In genomic region chr2:189533274-189534035, GRCh38 we compare ENCODE assay signal across 31 cellular contexts. TPM values are rescaled to one million over a fixed set of nuclear protein-coding genes. Genes with fewer than 3 reads are reported as not detected.
DNase-seq lines count a peak whose midpoint lies in the region; ATAC-seq, FAIRE-seq and TF ChIP-seq lines count a peak whose summit lies in the region.
"Had no signal": no experiment of that assay in that cellular context is flagged by ENCODE, and none has a peak within 500 bp of the region (broad histone marks: within the 10 kb centered on the region; RNA-seq: fewer than 3 reads in every experiment).

No MANE protein-coding gene starts in this region.

- TF ChIP-seq EP300 in K562 (IDR thresholded peaks at IDR 0.05; ENCODE audit: low read length), result no peak
- TF ChIP-seq EP300 in HepG2 (IDR thresholded peaks at IDR 0.05; ENCODE audit: low read depth in 2 of 2, low read length in 2 of 2), result peak in 1 of 2 experiments; percentile 72; a peak in 1 of 4 replicates
- peak; percentile 35; the same call in 1 of the 2 replicates for TF ChIP-seq EP300 in HepG2 (CRISPR knock-in tag; IDR thresholded peaks at IDR 0.05; ENCODE audit: borderline replicate concordance)

- H3K27ac ChIP-seq in K562 (ENCODE audit: extremely low read depth, low read depth, low read length) (no peak overlapping the region), HepG2 (ENCODE audit: extremely low read length, insufficient read depth, low read length) (no peak overlapping the region), skeletal muscle tissue (ENCODE audit: low read depth, low read length) (peak overlapping the region; percentile 59)

- H3K4me2 ChIP-seq in K562 (ENCODE audit: insufficient read depth, low read length) (no peak overlapping the region), HepG2 (ENCODE audit: low read depth, low read length) (peak overlapping the region; percentile 13; the same call in 1 of the 2 replicates)

- 62% methylated on average over 6 of the region's 6 CpGs for WGBS in K562 (ENCODE audit: insufficient coverage, low coverage, missing lambda C conversion rate)
- 91% methylated on average over 6 of the region's 6 CpGs for WGBS in HepG2 (ENCODE audit: low lambda C conversion rate)

- no peaks in the 10 kb centered on the region for H3K9me3 Mint-ChIP-seq in activated CD4-positive, alpha-beta memory T cell treated with anti-CD3 and anti-CD28 coated beads for 36 hours
- H3K9me3 Mint-ChIP-seq: activated CD4-positive, alpha-beta T cell treated with anti-CD3 and anti-CD28 coated beads, Interleukin-2, amount 10 ng/mL, durations not matched to agents 24 days and 14 days; activated naive CD8-positive, alpha-beta T cell treated with anti-CD3 and anti-CD28 coated beads for 36 hours; activated T-helper 2 cell treated with anti-CD3 and anti-CD28 coated beads, Interferon-gamma antibody, Interleukin-2, Interleukin-4, amounts not matched to agents 10 μg/mL and 5 μg/mL and 100 μg/mL, durations not matched to agents 14 hours and 24 hours and 36 hours; CD4-positive, alpha-beta memory T cell; nephron progenitor cell; T-cell had no signal

- peak; percentile 6 for FAIRE-seq in H54 (lab: Jason Lieb, UNC)
- no peak for FAIRE-seq in K562 (lab: Jason Lieb, UNC)
- FAIRE-seq in HepG2 (lab: Jason Lieb, UNC), result no peak
- FAIRE-seq: GM19239, islet of Langerhans, TTC549 had no signal

- no peaks in the 10 kb centered on the region for H3K9me1 ChIP-seq in K562 (ENCODE audit: control insufficient read depth, insufficient read depth, low read length)

- no peaks in the 10 kb centered on the region for H3K36me3 Mint-ChIP-seq in activated CD4-positive, alpha-beta memory T cell treated with anti-CD3 and anti-CD28 coated beads for 36 hours
- H3K36me3 Mint-ChIP-seq: activated naive CD8-positive, alpha-beta T cell treated with anti-CD3 and anti-CD28 coated beads for 36 hours; CD4-positive, alpha-beta memory T cell; T-cell had no signal

- ATAC-seq in K562 (no peak), HepG2 (peak; percentile 77)
- ATAC-seq: HCT116; stimulated activated naive CD8-positive, alpha-beta T cell treated with anti-CD3 and anti-CD28 coated beads, Interleukin-15, Interleukin-2, amounts not matched to agents 100 U/mL and 50 U/mL, for 24 hours; T-cell had no signal

- in situ Hi-C loops in K562 (cut with MboI), result no loop called here
- in situ Hi-C loops in HepG2 (cut with HindIII; ENCODE audit: extremely low pct_ligation_motif_present, low pct_unique_long_range_greater_than_20kb), result no loop called here

- H3K4me3 ChIP-seq in K562 (no peak overlapping the region), HepG2 (replicated peaks in 1 of 3; ENCODE audit: insufficient read depth in 1 of 3, low read depth in 2 of 3, low read length in 3 of 3) (no peak overlapping the region), skeletal muscle tissue (ENCODE audit: low read length in 3 of 3) (no peak overlapping the region), BE2C (ENCODE audit: low read depth, low read length) (no peak overlapping the region), H7 (ENCODE audit: insufficient read depth, low read depth, low read length) (no peak overlapping the region)
- H3K4me3 ChIP-seq: skin epidermis had no signal

- peaks cover 3% of the 10 kb centered on the region for H3K27me3 Mint-ChIP-seq in activated CD4-positive, alpha-beta memory T cell treated with anti-CD3 and anti-CD28 coated beads for 36 hours

- intact Hi-C loops in K562 (cut with micrococcal nuclease) (no loop called here), HepG2 (cut with micrococcal nuclease; ENCODE audit: unreplicated experiment) (no loop called here)
- intact Hi-C loops in activated CD4-positive, alpha-beta memory T cell treated with anti-CD3 and anti-CD28 coated beads for 36 hours (cut with micrococcal nuclease), result no loop called here

- H3K9ac ChIP-seq in K562 (ENCODE audit: insufficient read depth in 1 of 2, low read depth in 2 of 2, low read length in 2 of 2) (no peak overlapping the region), HepG2 (ENCODE audit: insufficient read depth, low read depth, low read length) (no peak overlapping the region), skeletal muscle tissue (ENCODE audit: low read depth in 1 of 3, low read length in 3 of 3) (no peak overlapping the region)

- no peak overlapping the region for H3K4me3 Mint-ChIP-seq in activated CD4-positive, alpha-beta memory T cell treated with anti-CD3 and anti-CD28 coated beads for 36 hours
- H3K4me3 Mint-ChIP-seq: activated CD4-positive, alpha-beta T cell treated with anti-CD3 and anti-CD28 coated beads, Interleukin-2, amount 10 ng/mL, durations not matched to agents 24 days and 14 days; activated naive CD8-positive, alpha-beta T cell treated with anti-CD3 and anti-CD28 coated beads for 36 hours; CD4-positive, alpha-beta memory T cell; nephron progenitor cell; T-cell had no signal

- TF ChIP-seq RAD21 in K562 (CRISPR knock-in tag; conservative IDR thresholded peaks at IDR 0.05 in 1 of 2, IDR thresholded peaks at IDR 0.05 in 1 of 2), result no peak
- no peak for TF ChIP-seq RAD21 in HepG2 (CRISPR knock-in tag; IDR thresholded peaks at IDR 0.05)

- H3K4me1 ChIP-seq in K562 (replicated peaks in 1 of 2; ENCODE audit: control insufficient read depth in 2 of 2, insufficient read depth in 2 of 2, low read length in 2 of 2), result peaks cover 0 to 2% of the 10 kb centered on the region in 2 experiments; a peak in 4 of 5 replicates
- H3K4me1 ChIP-seq in HepG2 (ENCODE audit: insufficient read depth, low read length), result peaks cover 31% of the 10 kb centered on the region
- peaks cover 7 to 13% (median 8%) of the 10 kb centered on the region in 3 donors for H3K4me1 ChIP-seq in skeletal muscle tissue (ENCODE audit: control insufficient read depth in 3 of 3, insufficient read depth in 3 of 3, low read length in 3 of 3)
- no peaks in the 10 kb centered on the region; the same call in 1 of the 2 replicates for H3K4me1 ChIP-seq in BE2C

- H3K9me3 ChIP-seq in K562 (replicated peaks; ENCODE audit: control insufficient read depth, insufficient read depth, low read depth, low read length), result peaks cover 2% of the 10 kb centered on the region; the same call in 1 of the 2 replicates
- H3K9me3 ChIP-seq in HepG2 (ENCODE audit: low read length), result no peaks in the 10 kb centered on the region
- no peaks in the 10 kb centered on the region for H3K9me3 ChIP-seq in skeletal muscle tissue (ENCODE audit: control insufficient read depth in 3 of 3, low read length in 3 of 3)
- no peaks in the 10 kb centered on the region for H3K9me3 ChIP-seq in BE2C

- no TSS peak for BruUV-seq in K562 (replicated peaks; lab: Mats Ljungman, UMichigan)
- BruUV-seq in HepG2 (replicated peaks; lab: Mats Ljungman, UMichigan), result TSS peak; percentile 83

- no peak for DNase-seq in H54 (ENCODE audit: insufficient read length, low spot score)
- no peak for DNase-seq in K562 (ENCODE audit: extremely low read depth in 1 of 4, low spot score in 3 of 4)
- DNase-seq in HepG2 (ENCODE audit: low spot score), result peak; percentile 77
- DNase-seq in BE2C, result no peak
- no peak for DNase-seq in activated CD4-positive, alpha-beta memory T cell treated with anti-CD3 and anti-CD28 coated beads for 36 hours
- no peak for DNase-seq in activated CD4-positive, CD25-positive, alpha-beta regulatory T cell treated with anti-CD3 and anti-CD28 coated beads, Interleukin-2, amount 50 U/mL, for 72 hours
- DNase-seq in H7, result no peak
- DNase-seq: activated CD4-positive, alpha-beta T cell treated with anti-CD3 and anti-CD28 coated beads, Interleukin-2, amount 10 ng/mL, durations not matched to agents 24 days and 14 days; activated naive CD8-positive, alpha-beta T cell treated with anti-CD3 and anti-CD28 coated beads for 36 hours; CD4-positive, alpha-beta memory T cell; dermis blood vessel endothelial cell; DMS153; foreskin melanocyte; GDM1; hypothalamus; mammary epithelial cell; NCI-H146; NCI-H524 treated with DMSO at 0.1 percent for 48 hours; nephron progenitor cell; posterior cingulate gyrus; stimulated activated CD4-positive, alpha-beta T cell treated with anti-CD3 and anti-CD28 coated beads, Interleukin-2, amount 100 ng/mL, for 48 hours; stimulated activated naive CD8-positive, alpha-beta T cell treated with anti-CD3 and anti-CD28 coated beads, Interleukin-15, Interleukin-2, amounts not matched to agents 100 U/mL and 50 U/mL, for 24 hours; T-cell; trophoblast cell had no signal

- H4K20me1 ChIP-seq in K562 (replicated peaks; ENCODE audit: control insufficient read depth, insufficient read depth, low read length) (no peaks in the 10 kb centered on the region), HepG2 (ENCODE audit: insufficient read depth, low read length) (no peaks in the 10 kb centered on the region)

- H3K79me2 ChIP-seq in K562 (ENCODE audit: control insufficient read depth, insufficient read depth, low read length), result no peaks in the 10 kb centered on the region
- H3K79me2 ChIP-seq in HepG2 (ENCODE audit: insufficient read depth, low read length), result no peaks in the 10 kb centered on the region

- TF ChIP-seq CTCF in K562 (IDR thresholded peaks at IDR 0.05 in 2 of 3, conservative IDR thresholded peaks at IDR 0.05 in 1 of 3; ENCODE audit: insufficient read depth in 2 of 3, low read depth in 1 of 3, low read length in 3 of 3) (no peak), HepG2 (CRISPR knock-in tag; IDR thresholded peaks at IDR 0.05) (no peak), BE2C (IDR thresholded peaks at IDR 0.05; ENCODE audit: low read depth, low read length) (no peak)

- H3K36me3 ChIP-seq in K562 (ENCODE audit: control insufficient read depth, insufficient read depth, low read length), result no peaks in the 10 kb centered on the region
- no peaks in the 10 kb centered on the region for H3K36me3 ChIP-seq in HepG2 (replicated peaks in 1 of 2; ENCODE audit: control insufficient read depth in 1 of 2, insufficient read depth in 2 of 2, low read length in 2 of 2)
- H3K36me3 ChIP-seq in skeletal muscle tissue (ENCODE audit: control insufficient read depth in 3 of 3, insufficient read depth in 3 of 3, low read length in 3 of 3), result no peaks in the 10 kb centered on the region
- no peaks in the 10 kb centered on the region for H3K36me3 ChIP-seq in BE2C
- H3K36me3 ChIP-seq in H7 (replicated peaks; ENCODE audit: control insufficient read depth, insufficient read depth, low read length), result no peaks in the 10 kb centered on the region

- CTCF ChIA-PET in K562 (lab: Yijun Ruan, JAX; ENCODE audit: low intra/inter-chr PET ratio), result no interaction called here
- CTCF ChIA-PET in HepG2 (lab: Yijun Ruan, JAX; ENCODE audit: low intra/inter-chr PET ratio, low total read pairs), result no interaction called here
- CTCF ChIA-PET in activated CD4-positive, alpha-beta memory T cell treated with anti-CD3 and anti-CD28 coated beads for 36 hours (lab: Charles Lee), result no interaction called here

- H2AFZ ChIP-seq in K562 (ENCODE audit: low read depth, low read length), result peak overlapping the region; percentile 62
- no peak overlapping the region for H2AFZ ChIP-seq in HepG2 (ENCODE audit: low read length)

- no peak for TF ChIP-seq POLR2A in H54 (IDR thresholded peaks at IDR 0.05; ENCODE audit: low read depth, low read length)
- no peak for TF ChIP-seq POLR2A in K562 (conservative IDR thresholded peaks at IDR 0.05)
- TF ChIP-seq POLR2A in HepG2 (IDR thresholded peaks at IDR 0.05; ENCODE audit: insufficient read depth in 1 of 2, low read depth in 2 of 2, low read length in 2 of 2), result no peak

- POLR2A ChIA-PET in K562 (lab: Yijun Ruan, JAX), result interaction anchor here (0.8 to 1.3 kb wide), 2 partner anchors 18 to 229 kb away, joined by 3 to 7 read pairs; partner anchors contain the start of gene OSGEPL1
- POLR2A ChIA-PET in HepG2 (lab: Yijun Ruan, JAX), result interaction anchor here (0.9 to 2.7 kb wide), 6 partner anchors 9 to 92 kb away, joined by 4 to 16 read pairs (median 5); partner anchors contain the start of genes SLC40A1 and WDR75
- POLR2A ChIA-PET in activated CD4-positive, alpha-beta memory T cell treated with anti-CD3 and anti-CD28 coated beads for 36 hours (lab: Charles Lee), result no interaction called here

- H3K27me3 ChIP-seq in K562 (ENCODE audit: control insufficient read depth in 2 of 2, insufficient read depth in 2 of 2, low read length in 2 of 2) (no peaks in the 10 kb centered on the region; a peak in 1 of 5 replicates), HepG2 (ENCODE audit: control insufficient read depth in 1 of 2, insufficient read depth in 2 of 2, low read length in 2 of 2) (no peaks in the 10 kb centered on the region), skeletal muscle tissue (ENCODE audit: control insufficient read depth in 3 of 3, insufficient read depth in 3 of 3, low read length in 3 of 3) (no peaks in the 10 kb centered on the region), BE2C (no peaks in the 10 kb centered on the region), H7 (ENCODE audit: control insufficient read depth, insufficient read depth, low read length) (no peaks in the 10 kb centered on the region)

- H3K27ac Mint-ChIP-seq in activated CD4-positive, alpha-beta memory T cell treated with anti-CD3 and anti-CD28 coated beads for 36 hours, result no peak overlapping the region
- H3K27ac Mint-ChIP-seq: activated CD4-positive, alpha-beta T cell treated with anti-CD3 and anti-CD28 coated beads, Interleukin-2, amount 10 ng/mL, durations not matched to agents 24 days and 14 days; activated naive CD8-positive, alpha-beta T cell treated with anti-CD3 and anti-CD28 coated beads for 36 hours; activated T-helper 2 cell treated with anti-CD3 and anti-CD28 coated beads, Interferon-gamma antibody, Interleukin-2, Interleukin-4, amounts not matched to agents 10 μg/mL and 5 μg/mL and 100 μg/mL, durations not matched to agents 14 hours and 24 hours and 36 hours; CD4-positive, alpha-beta memory T cell; nephron progenitor cell; T-cell had no signal

- H3K4me1 Mint-ChIP-seq in activated CD4-positive, alpha-beta memory T cell treated with anti-CD3 and anti-CD28 coated beads for 36 hours (ENCODE audit: low read depth), result no peaks in the 10 kb centered on the region
- H3K4me1 Mint-ChIP-seq: activated CD4-positive, alpha-beta T cell treated with anti-CD3 and anti-CD28 coated beads, Interleukin-2, amount 10 ng/mL, durations not matched to agents 24 days and 14 days; activated naive CD8-positive, alpha-beta T cell treated with anti-CD3 and anti-CD28 coated beads for 36 hours; CD4-positive, alpha-beta memory T cell; nephron progenitor cell; T-cell had no signal

RNA-seq across cellular contexts. Expression of gene SLC40A1, which starts 47.1 kb away (rescaled TPM):
- total RNA-seq in K562 (2011; cell fraction: chromatin; rRNA removed; ENCODE audit: low replicate concordance), result 68.8 and 93.7 TPM in 2 replicates
- 41.2 and 67.8 TPM in 2 replicates for total RNA-seq in K562 (2011; cell fraction: nucleolus; rRNA removed)
- total RNA-seq in K562 (2011; cell fraction: nucleoplasm; rRNA removed), result 71.1 and 83.7 TPM in 2 replicates
- total RNA-seq in K562 (2014; rRNA removed) (61.3 and 64.9 TPM in 2 replicates), K562 (2014; rRNA removed; fragmentation: Illumina TruSeq; extraction: Trizol) (71.2 and 79.7 TPM in 2 replicates), K562 (2015; rRNA removed; fragmentation: Illumina TruSeq; extraction: Trizol) (87.6 and 95.9 TPM in 2 replicates), K562 (2021) (44.1 and 47.8 TPM in 2 replicates), HepG2 (2016; rRNA removed; fragmentation: Illumina TruSeq; extraction: Trizol) (10.6 and 19.2 TPM in 2 replicates), skeletal muscle tissue (97.6 TPM)
- polyA plus RNA-seq in K562 (2011; rRNA removed) (29.8 and 53.5 TPM in 2 replicates), K562 (2014; fragmentation: Illumina TruSeq; extraction: Trizol) (60.6 and 65.1 TPM in 2 replicates), K562 (2014; fragmentation: Nextera tagmentation; extraction: Ambion mirVana) (10 to 100 TPM; 53.3 to 54.9 TPM), K562 (2014; rRNA removed) (41.0 and 42.2 TPM in 2 replicates), HepG2 (2011; rRNA removed) (21.4 and 24.9 TPM in 2 replicates)
- 30.2 and 32.8 TPM in 2 replicates for polyA plus RNA-seq in K562 (2011; cell fraction: cytosol; rRNA removed)
- 56.2 and 99.4 TPM in 2 replicates for polyA plus RNA-seq in K562 (2011; cell fraction: nucleus; rRNA removed)
- 26.8 and 44.9 TPM in 2 replicates for polyA plus RNA-seq in K562 (2012)
- 62.5 and 95.5 TPM in 2 replicates for polyA minus RNA-seq in K562 (2011; rRNA and poly(A)+ RNA removed)
- polyA minus RNA-seq in K562 (2011; cell fraction: cytosol; rRNA and poly(A)+ RNA removed), result 15.3 and 44.3 TPM in 2 replicates
- polyA minus RNA-seq in K562 (2011; cell fraction: nucleus; rRNA and poly(A)+ RNA removed), result 67.9 and 73.3 TPM in 2 replicates
- total RNA-seq in HepG2 (2016; cell fraction: cytosol; rRNA removed; fragmentation: Illumina TruSeq; extraction: Trizol; ENCODE audit: low read depth), result 2.5 and 3.1 TPM in 2 replicates
- 10.6 and 17.6 TPM in 2 replicates for total RNA-seq in HepG2 (2016; cell fraction: insoluble cytoplasmic fraction; rRNA removed; fragmentation: Illumina TruSeq; extraction: Trizol)
- total RNA-seq in HepG2 (2016; cell fraction: membrane; rRNA removed; fragmentation: Illumina TruSeq; extraction: Trizol), result 20.1 and 24.4 TPM in 2 replicates
- 9.0 and 10.7 TPM in 2 replicates for total RNA-seq in HepG2 (2016; cell fraction: nucleus; rRNA removed; fragmentation: Illumina TruSeq; extraction: Trizol)
- polyA plus RNA-seq in HepG2 (2011; cell fraction: cytosol; rRNA removed), result 14.9 and 22.6 TPM in 2 replicates
- polyA plus RNA-seq in HepG2 (2011; cell fraction: nucleus; rRNA removed), result 12.3 and 12.6 TPM in 2 replicates
- 35.5 and 45.2 TPM in 2 replicates for polyA plus RNA-seq in HepG2 (2012)
- polyA plus RNA-seq in HepG2 (2016; cell fraction: cytosol; fragmentation: Illumina TruSeq; extraction: Trizol; ENCODE audit: low read depth), result 3.4 and 3.6 TPM in 2 replicates
- 19.5 and 21.2 TPM in 2 replicates for polyA plus RNA-seq in HepG2 (2016; cell fraction: insoluble cytoplasmic fraction; fragmentation: Illumina TruSeq; extraction: Trizol; ENCODE audit: low read depth)
- polyA plus RNA-seq in HepG2 (2016; cell fraction: membrane; fragmentation: Illumina TruSeq; extraction: Trizol; ENCODE audit: low read depth), result 19.1 and 22.9 TPM in 2 replicates
- polyA plus RNA-seq in HepG2 (2016; cell fraction: nucleus; fragmentation: Illumina TruSeq; extraction: Trizol; ENCODE audit: insufficient read depth, low read depth), result 12.8 and 14.3 TPM in 2 replicates
- polyA minus RNA-seq in HepG2 (2011; rRNA and poly(A)+ RNA removed; ENCODE audit: low replicate concordance), result 0.47 and 45.0 TPM in 2 replicates
- polyA minus RNA-seq in HepG2 (2011; cell fraction: cytosol; rRNA and poly(A)+ RNA removed), result 26.4 and 29.2 TPM in 2 replicates
- polyA minus RNA-seq in HepG2 (2011; cell fraction: nucleus; rRNA and poly(A)+ RNA removed), result 33.1 and 37.5 TPM in 2 replicates
- polyA plus RNA-seq in BE2C (2012; ENCODE audit: insufficient read depth, insufficient read length, low read depth), result 0.71 TPM
- total RNA-seq in activated CD4-positive, alpha-beta memory T cell treated with anti-CD3 and anti-CD28 coated beads for 36 hours, result 1 to 10 TPM; 4.7 to 4.8 TPM
- 0.55 and 1.9 TPM in 2 replicates for total RNA-seq in H7 (2014; rRNA removed; shearing (Covaris generic))
- polyA plus RNA-seq: mammary epithelial cell had no signal
